9 cellular contexts compared by ENCODE assay signal in the genomic region with DNA sequence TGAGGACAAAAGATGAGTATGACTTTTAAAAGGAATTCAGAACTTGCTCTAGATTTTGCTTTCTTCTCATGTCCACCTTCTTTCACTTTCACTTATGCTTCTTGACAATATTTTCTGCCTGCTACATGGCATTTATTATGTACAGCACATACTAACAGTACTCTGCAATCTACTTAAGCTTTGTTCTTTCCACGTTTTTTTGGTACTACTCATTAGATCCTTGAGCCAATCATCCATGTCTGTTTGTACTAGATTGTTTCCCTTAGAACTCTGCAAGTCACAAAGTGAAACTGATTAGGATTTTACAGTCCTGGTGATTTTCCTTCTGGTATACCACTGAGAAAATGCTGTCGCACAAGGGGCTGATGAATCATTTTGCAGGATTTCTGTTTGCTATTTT.
DNase-seq lines count a peak whose midpoint lies in the region; ATAC-seq and TF ChIP-seq lines count a peak whose summit lies in the region.
"Had no signal": no experiment of that assay in that cellular context is flagged by ENCODE, and none has a peak within 500 bp of the region (broad histone marks: within the 10 kb centered on the region; RNA-seq: fewer than 3 reads in every experiment).

No MANE protein-coding gene starts in this region.

- no peak overlapping the region for H2BK12ac ChIP-seq in H9 (ENCODE audit: insufficient read length, low read depth, low read length)

- no peak overlapping the region for H2BK20ac ChIP-seq in H9 (ENCODE audit: low read depth, low read length, poor library complexity, severe bottlenecking)

- H3K4me1 Mint-ChIP-seq in H9, result peaks cover 26 to 28% of the 10 kb centered on the region in 2 experiments

- no peaks in the 10 kb centered on the region for H4K20me1 ChIP-seq in H9 (ENCODE audit: control insufficient read depth, insufficient read depth, insufficient read length)

- DNase-seq in NCI-H1417 (lab: John Stamatoyannopoulos, UW) (peak in 2 of 3 experiments; percentile 41 to 75), NCI-H1417 treated with DMSO at 0.1 percent for 48 hours (lab: John Stamatoyannopoulos, UW) (no peak), H9 (no peak), NCI-H146 (lab: John Stamatoyannopoulos, UW) (peak; percentile 73), sciatic nerve (ENCODE audit: low spot score) (no peak), SJCRH30 (no peak)
- DNase-seq in NK-92 treated with Interleukin-12 subunit alpha and Interleukin-12 subunit beta, amount 100 ng/mL, for 24 hours (lab: John Stamatoyannopoulos, UW), result no peak

- no peak overlapping the region for H2BK5ac ChIP-seq in H9 (ENCODE audit: insufficient read length, low read length)

- H4K8ac ChIP-seq in H9 (replicated peaks; ENCODE audit: insufficient read length, low read depth, low read length), result no peak overlapping the region

- intact Hi-C loops in sciatic nerve (cut with DNase I), result no loop called here

- no peak overlapping the region for H3K4me2 ChIP-seq in H9 (ENCODE audit: insufficient read depth, insufficient read length, low read length)
- H3K4me2 ChIP-seq: A549 had no signal

- H3K9ac ChIP-seq in H9 (ENCODE audit: extremely low read depth, insufficient read length, low read length) (no peak overlapping the region), duodenal mucosa (ENCODE audit: low read depth in 1 of 2, low read length in 2 of 2) (peak overlapping the region in 1 of 2 donors; percentile 44)

- peaks cover 6% of the 10 kb centered on the region for H3K79me1 ChIP-seq in H9 (ENCODE audit: insufficient read depth, low read depth, low read length, poor library complexity, severe bottlenecking)

- no peaks in the 10 kb centered on the region for H3K36me3 ChIP-seq in duodenal mucosa (ENCODE audit: control insufficient read depth in 1 of 2, insufficient read depth in 2 of 2, low read length in 2 of 2)
- no peaks in the 10 kb centered on the region for H3K36me3 ChIP-seq in SJCRH30

- no peak overlapping the region for H2AFZ ChIP-seq in H9 (ENCODE audit: low read length)

- H3K23me2 ChIP-seq in H9 (ENCODE audit: insufficient read length, low read depth, low read length, poor library complexity, severe bottlenecking), result no peaks in the 10 kb centered on the region

- no peak overlapping the region for H2BK15ac ChIP-seq in H9 (ENCODE audit: low read depth, low read length)

- no peak overlapping the region for H3T11ph ChIP-seq in H9 (ENCODE audit: low read length)

- no peaks in the 10 kb centered on the region; a peak in 1 of 7 replicates for H3K36me3 Mint-ChIP-seq in H9 (ENCODE audit: insufficient read depth in 1 of 3, low read depth in 3 of 3)

- ATAC-seq in sciatic nerve, result peak; percentile 61
- ATAC-seq: A549 had no signal

- no peak for TF ChIP-seq CTCF in H9 (conservative IDR thresholded peaks at IDR 0.05)

- no peaks in the 10 kb centered on the region for H3K27me3 Mint-ChIP-seq in H9 (ENCODE audit: low read depth)

- no CpG with 5 or more reads among the region's 2 CpGs for WGBS in H9 (ENCODE audit: extremely low coverage, insufficient read length, low lambda C conversion rate)

- H3K27ac ChIP-seq in H9 (ENCODE audit: insufficient read length, low read depth, low read length), result no peak overlapping the region
- H3K27ac ChIP-seq in duodenal mucosa (ENCODE audit: low read depth, low read length), result no peak overlapping the region
- no peak overlapping the region for H3K27ac ChIP-seq in SJCRH30
- H3K27ac ChIP-seq: A549 had no signal

- no peak overlapping the region for H3K4me3 Mint-ChIP-seq in H9

- no peak overlapping the region for H4K91ac ChIP-seq in H9 (ENCODE audit: insufficient read length, low read depth, low read length)

- H3K14ac ChIP-seq in H9 (ENCODE audit: insufficient read depth, low read length), result no peak overlapping the region

- H3K9me3 Mint-ChIP-seq in H9, result no peaks in the 10 kb centered on the region

- H3K4ac ChIP-seq in H9 (ENCODE audit: low read depth, low read length), result no peak overlapping the region

- H3K9me3 ChIP-seq in H9 (ENCODE audit: control insufficient read depth, low read depth, low read length) (no peaks in the 10 kb centered on the region), duodenal mucosa (ENCODE audit: control insufficient read depth in 1 of 2, low read length in 2 of 2) (no peaks in the 10 kb centered on the region), SJCRH30 (replicated peaks) (no peaks in the 10 kb centered on the region)
- H3K9me3 ChIP-seq: A549 had no signal

- H3K56ac ChIP-seq in H9 (ENCODE audit: insufficient read length, low read depth, low read length), result no peak overlapping the region

- H3K4me3 ChIP-seq in duodenal mucosa (ENCODE audit: low read depth in 1 of 2, low read length in 2 of 2) (peak overlapping the region; percentile 27 to 73), SJCRH30 (no peak overlapping the region)
- H3K4me3 ChIP-seq: A549 had no signal

- peak overlapping the region in 2 of 3 experiments; percentile 3 to 11; a peak in 5 of 7 replicates for H3K27ac Mint-ChIP-seq in H9

- peaks cover 3% of the 10 kb centered on the region; the same call in 1 of the 2 replicates for H3K79me2 ChIP-seq in H9 (ENCODE audit: insufficient read depth, low read length)

- H2BK120ac ChIP-seq in H9 (ENCODE audit: low read depth, low read length, poor library complexity, severe bottlenecking), result no peak overlapping the region

- no peak overlapping the region for H4K5ac ChIP-seq in H9 (ENCODE audit: insufficient read length, low read depth, low read length)

- no peak overlapping the region for H2AK5ac ChIP-seq in H9 (ENCODE audit: insufficient read length, low read length)

- H3K27me3 ChIP-seq in H9 (ENCODE audit: insufficient read depth, low read length) (no peaks in the 10 kb centered on the region), duodenal mucosa (ENCODE audit: control insufficient read depth in 1 of 2, insufficient read depth in 2 of 2, low read length in 2 of 2) (no peaks in the 10 kb centered on the region), SJCRH30 (no peaks in the 10 kb centered on the region)

- H3K18ac ChIP-seq in H9 (ENCODE audit: insufficient read length, low read depth, low read length), result no peak overlapping the region

- H3K4me1 ChIP-seq in H9 (ENCODE audit: insufficient read depth, low read length) (no peaks in the 10 kb centered on the region; the same call in 1 of the 2 replicates), duodenal mucosa (ENCODE audit: control insufficient read depth in 1 of 2, insufficient read depth in 2 of 2, low read length in 2 of 2) (peaks cover 14 to 17% of the 10 kb centered on the region in 2 donors), SJCRH30 (no peaks in the 10 kb centered on the region)
- H3K4me1 ChIP-seq: A549 had no signal

- H3K23ac ChIP-seq in H9 (ENCODE audit: insufficient read length, low read depth, low read length), result no peak overlapping the region

Comparison
In these comparisons a context has a peak if more than half of its experiments do, and no peak if none do; other contexts are left out.
1. DNase-seq: peak in NCI-H1417 (2 of 3) and NCI-H146 (single experiment); none in NCI-H1417 treated with DMSO at 0.1 percent for 48 hours (single experiment), H9 (single experiment), sciatic nerve (single experiment), SJCRH30 (0 of 2) and NK-92 treated with Interleukin-12 subunit alpha and Interleukin-12 subunit beta, amount 100 ng/mL, for 24 hours (single experiment).